ENCODE assay signal across 2 cellular contexts in the genomic region with DNA sequence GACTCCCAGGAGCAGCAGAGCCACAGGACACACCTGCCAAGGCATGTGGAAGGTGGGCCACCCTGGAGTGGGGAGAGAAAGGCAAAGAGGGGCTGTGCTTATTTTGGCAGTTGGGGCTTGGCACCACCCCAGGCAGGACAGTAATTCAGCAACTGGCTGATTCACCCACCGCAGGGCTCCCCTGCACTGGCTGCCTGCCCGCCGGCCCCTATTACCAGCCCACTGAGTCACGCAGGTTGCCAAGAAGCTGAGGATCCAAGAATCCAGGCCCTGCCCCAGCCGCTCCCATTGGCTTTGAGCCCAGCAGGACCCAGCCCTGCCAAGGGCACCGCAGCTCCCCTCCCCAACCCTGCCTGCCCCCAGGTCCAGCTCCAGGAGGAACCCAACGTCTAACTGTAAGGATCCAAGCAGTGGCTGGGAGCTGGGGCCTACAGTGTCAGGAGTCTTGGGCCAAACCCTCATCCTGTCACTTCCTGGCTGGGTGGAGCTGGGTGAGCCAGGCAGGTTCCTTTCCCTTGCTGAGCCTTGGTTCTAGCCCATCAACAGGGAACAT.
TF ChIP-seq lines count a peak whose summit lies in the region.

No MANE protein-coding gene starts in this region.

TF ChIP-seq in HCT116, 20 proteins besides CTCF, POLR2A, EP300 and RAD21:
- TF ChIP-seq POLR2AphosphoS5 (IDR thresholded peaks at IDR 0.05; ENCODE audit: low read depth, low read length) (peak; percentile 73), EGR1 (IDR thresholded peaks at IDR 0.05; ENCODE audit: low read depth) (no peak), TCF7L2 (IDR thresholded peaks at IDR 0.05; ENCODE audit: borderline replicate concordance, extremely low read depth, insufficient read depth, insufficient read length) (peak; percentile 48), JUND (IDR thresholded peaks at IDR 0.05) (no peak)
- TF ChIP-seq, protein P1, sequence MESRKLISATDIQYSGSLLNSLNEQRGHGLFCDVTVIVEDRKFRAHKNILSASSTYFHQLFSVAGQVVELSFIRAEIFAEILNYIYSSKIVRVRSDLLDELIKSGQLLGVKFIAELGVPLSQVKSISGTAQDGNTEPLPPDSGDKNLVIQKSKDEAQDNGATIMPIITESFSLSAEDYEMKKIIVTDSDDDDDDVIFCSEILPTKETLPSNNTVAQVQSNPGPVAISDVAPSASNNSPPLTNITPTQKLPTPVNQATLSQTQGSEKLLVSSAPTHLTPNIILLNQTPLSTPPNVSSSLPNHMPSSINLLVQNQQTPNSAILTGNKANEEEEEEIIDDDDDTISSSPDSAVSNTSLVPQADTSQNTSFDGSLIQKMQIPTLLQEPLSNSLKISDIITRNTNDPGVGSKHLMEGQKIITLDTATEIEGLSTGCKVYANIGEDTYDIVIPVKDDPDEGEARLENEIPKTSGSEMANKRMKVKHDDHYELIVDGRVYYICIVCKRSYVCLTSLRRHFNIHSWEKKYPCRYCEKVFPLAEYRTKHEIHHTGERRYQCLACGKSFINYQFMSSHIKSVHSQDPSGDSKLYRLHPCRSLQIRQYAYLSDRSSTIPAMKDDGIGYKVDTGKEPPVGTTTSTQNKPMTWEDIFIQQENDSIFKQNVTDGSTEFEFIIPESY (IDR thresholded peaks at IDR 0.05; ENCODE audit: extremely low read depth, insufficient replicate concordance, low read length): peak; percentile 46

TF ChIP-seq in HepG2, 621 proteins besides CTCF, POLR2A, EP300 and RAD21:
- TF ChIP-seq THAP11 (CRISPR knock-in tag; IDR thresholded peaks at IDR 0.05): no peak
- no peak for TF ChIP-seq AHR (CRISPR knock-in tag; IDR thresholded peaks at IDR 0.05)
- TF ChIP-seq ZNF782 (CRISPR knock-in tag; IDR thresholded peaks at IDR 0.05; ENCODE audit: borderline replicate concordance): no peak
